In genomic region chr11:66694732-66695207, GRCh38 we compare ENCODE assay signal across 8 cellular contexts.
A peak's percentile ranks its signal among the peaks of the same experiment; 100 is the strongest.
DNase-seq lines count a peak whose midpoint lies in the region; ATAC-seq and TF ChIP-seq lines count a peak whose summit lies in the region.

No MANE protein-coding gene starts in this region.

- peaks cover 13% of the 10 kb centered on the region for H3K4me1 ChIP-seq in Loucy (ENCODE audit: insufficient read depth, low read length, poor library complexity, severe bottlenecking)

- H3K9me3 Mint-ChIP-seq in nephron progenitor cell, result no peaks in the 10 kb centered on the region

- no peaks in the 10 kb centered on the region for H3K4me1 Mint-ChIP-seq in nephron progenitor cell

- peaks cover 55% of the 10 kb centered on the region for H3K36me3 Mint-ChIP-seq in nephron progenitor cell (ENCODE audit: low read depth)

- H3K27me3 ChIP-seq in Loucy (ENCODE audit: insufficient read depth, low read length, poor library complexity, severe bottlenecking), result no peaks in the 10 kb centered on the region

- H3K27ac Mint-ChIP-seq in nephron progenitor cell, result peak overlapping the region; percentile 38

- no peak overlapping the region for H3K9ac ChIP-seq in Loucy (ENCODE audit: low read depth, low read length, poor library complexity, severe bottlenecking)

- no peak overlapping the region for H2AFZ ChIP-seq in Loucy (ENCODE audit: low read length)

- no peaks in the 10 kb centered on the region for H3F3A ChIP-seq in Loucy (ENCODE audit: low read depth)

- no peaks in the 10 kb centered on the region for H3K79me2 ChIP-seq in Loucy (ENCODE audit: insufficient read depth, low read length)

- DNase-seq in RKO (ENCODE audit: low spot score), result peak; percentile 96
- DNase-seq in activated T-cell treated with anti-CD3 and anti-CD28 coated beads, Interleukin-2, amount 50 U/mL, for 48 hours, result peak; percentile 89 to 91
- peak; percentile 97 for DNase-seq in fibroblast of mammary gland (ENCODE audit: low read depth)
- DNase-seq in nephron progenitor cell, result peak; percentile 92
- peak; percentile 88 for DNase-seq in stimulated activated naive CD8-positive, alpha-beta T cell treated with anti-CD3 and anti-CD28 coated beads, Interleukin-15, Interleukin-2, amounts not matched to agents 100 U/mL and 50 U/mL, for 24 hours

- H3K9me2 ChIP-seq in Loucy (replicated peaks; ENCODE audit: low read depth, low read length), result no peaks in the 10 kb centered on the region

- H3K9me3 ChIP-seq in Loucy (ENCODE audit: insufficient read depth, low read depth, low read length), result no peaks in the 10 kb centered on the region

- H3K4me2 ChIP-seq in Loucy (ENCODE audit: low read depth, low read length, poor library complexity, severe bottlenecking), result no peak overlapping the region

- ATAC-seq in stimulated activated naive CD8-positive, alpha-beta T cell treated with anti-CD3 and anti-CD28 coated beads, Interleukin-15, Interleukin-2, amounts not matched to agents 100 U/mL and 50 U/mL, for 24 hours, result peak; percentile 80
- ATAC-seq in GM21381 (IDR thresholded peaks at IDR 0.05; ENCODE audit: unreplicated experiment), result no peak

- no peak overlapping the region for H3K4me3 ChIP-seq in Loucy (ENCODE audit: low read length, poor library complexity, severe bottlenecking)
- no peak overlapping the region for H3K4me3 ChIP-seq in fibroblast of mammary gland (ENCODE audit: control insufficient read depth, low read depth, low read length)

- H3K36me3 ChIP-seq in Loucy (ENCODE audit: insufficient read depth, low read length), result peaks cover 2% of the 10 kb centered on the region; the same call in 1 of the 2 replicates

- H3K4me3 Mint-ChIP-seq in nephron progenitor cell, result no peak overlapping the region

- peak; percentile 95 for TF ChIP-seq CTCF in GM12872 (IDR thresholded peaks at IDR 0.05; ENCODE audit: insufficient read depth, low read depth, low read length)
- peak; percentile 98 for TF ChIP-seq CTCF in Loucy (conservative IDR thresholded peaks at IDR 0.05; ENCODE audit: low read length)
- TF ChIP-seq CTCF in fibroblast of mammary gland (conservative IDR thresholded peaks at IDR 0.05; ENCODE audit: control insufficient read depth, insufficient read depth, low read depth, low read length), result peak; percentile 98
- TF ChIP-seq CTCF in nephron progenitor cell (IDR thresholded peaks at IDR 0.05), result peak; percentile 98

- H3K27me3 Mint-ChIP-seq in nephron progenitor cell (ENCODE audit: low read depth, poor library complexity), result no peaks in the 10 kb centered on the region

- no peaks in the 10 kb centered on the region for H4K20me1 ChIP-seq in Loucy (ENCODE audit: insufficient read depth, low read length, poor library complexity, severe bottlenecking)
